In the genomic region with DNA sequence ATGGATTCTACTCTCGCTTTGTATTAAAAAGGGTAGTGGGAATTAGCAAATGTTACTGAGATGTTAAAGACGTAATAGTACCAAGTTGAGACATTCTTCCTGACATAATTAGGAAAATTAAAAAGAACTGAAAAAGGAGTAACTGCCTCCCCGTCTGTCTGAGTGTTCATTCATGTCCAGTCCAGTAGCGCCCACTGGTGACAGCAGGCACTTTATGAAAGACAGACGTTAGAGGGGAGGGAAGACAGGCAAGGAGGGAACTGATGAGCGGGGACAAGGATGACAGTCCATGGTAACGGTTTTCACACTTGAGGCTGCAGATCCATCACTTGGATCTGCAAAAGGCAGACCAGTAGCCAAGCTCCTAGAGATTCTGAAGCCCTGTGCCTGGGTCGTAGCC, we compare ENCODE assay signal across 12 cellular contexts.
DNase-seq lines count a peak whose midpoint lies in the region; ATAC-seq, FAIRE-seq and TF ChIP-seq lines count a peak whose summit lies in the region.
"Had no signal": no experiment of that assay in that cellular context is flagged by ENCODE, and none has a peak within 500 bp of the region (broad histone marks: within the 10 kb centered on the region; RNA-seq: fewer than 3 reads in every experiment).

No MANE protein-coding gene starts in this region.

- no peak overlapping the region for H3K4me3 ChIP-seq in WI38 (ENCODE audit: low read depth, low read length)
- H3K4me3 ChIP-seq: lower lobe of right lung, testis had no signal

- POLR2A ChIA-PET in HEK293T (lab: Yijun Ruan, JAX): no interaction called here

- no peak for FAIRE-seq in D721Med (lab: Jason Lieb, UNC)

- TF ChIP-seq CTCF in D721Med (IDR thresholded peaks at IDR 0.05; ENCODE audit: insufficient read depth, missing control alignments) (peak; percentile 22), WI38 (IDR thresholded peaks at IDR 0.05; ENCODE audit: low read depth, low read length) (peak; percentile 40; the same call in 1 of the 2 replicates)

- DNase-seq in D721Med (ENCODE audit: insufficient read length, low spot score): no peak
- DNase-seq in HEK293T (ENCODE audit: extremely low spot score): peak; percentile 19
- peak; percentile 21 for DNase-seq in left kidney (ENCODE audit: low read depth, low spot score)
- no peak for DNase-seq in stimulated activated CD4-positive, alpha-beta T cell treated with anti-CD3 and anti-CD28 coated beads, Interleukin-1b, Interleukin-23, amount 100 ng/mL, for 48 hours
- DNase-seq in stimulated activated CD4-positive, alpha-beta T cell treated with anti-CD3 and anti-CD28 coated beads, Interleukin-4, amount 100 ng/mL, for 1 hour: no peak
- DNase-seq: GDM1, GOT3, lower lobe of right lung, MV-4-11, testis had no signal

- CTCF ChIA-PET in HEK293T (lab: Yijun Ruan, JAX): no interaction called here

- ATAC-seq in HG03439 (IDR thresholded peaks at IDR 0.05; ENCODE audit: unreplicated experiment): no peak
- ATAC-seq: lower lobe of right lung had no signal

TF ChIP-seq in HEK293T, 16 proteins besides CTCF, POLR2A, EP300 and RAD21:
- TF ChIP-seq CTBP1 (IDR thresholded peaks at IDR 0.05; ENCODE audit: borderline replicate concordance) (no peak), FOXK2 (IDR thresholded peaks at IDR 0.05) (no peak), SUZ12 (IDR thresholded peaks at IDR 0.05) (no peak), FOXA1 (IDR thresholded peaks at IDR 0.05) (no peak), FOXM1 (IDR thresholded peaks at IDR 0.05; ENCODE audit: borderline replicate concordance) (no peak), ARNT (IDR thresholded peaks at IDR 0.05) (no peak), TARDBP (IDR thresholded peaks at IDR 0.05) (no peak), HDGF (IDR thresholded peaks at IDR 0.05; ENCODE audit: borderline replicate concordance) (no peak), ELF4 (IDR thresholded peaks at IDR 0.05) (no peak)
TF ChIP-seq in HEK293T: peak in this region for 0.

Comparison
In these comparisons a context has a peak if more than half of its experiments do, and no peak if none do; other contexts are left out.
1. DNase-seq: peak in HEK293T (single experiment) and left kidney (single experiment); none in D721Med (single experiment), stimulated activated CD4-positive, alpha-beta T cell treated with anti-CD3 and anti-CD28 coated beads, Interleukin-1b, Interleukin-23, amount 100 ng/mL, for 48 hours (single experiment) and stimulated activated CD4-positive, alpha-beta T cell treated with anti-CD3 and anti-CD28 coated beads, Interleukin-4, amount 100 ng/mL, for 1 hour (single experiment).